23 cellular contexts compared by ENCODE assay signal in genomic region chr16:74477226-74477625, GRCh38. TPM values are rescaled to one million over a fixed set of nuclear protein-coding genes. Genes with fewer than 3 reads are reported as not detected.
"Had no signal": no experiment of that assay in that cellular context is flagged by ENCODE, and none has a peak within 500 bp of the region (broad histone marks: within the 10 kb centered on the region; RNA-seq: fewer than 3 reads in every experiment).

No MANE protein-coding gene starts in this region.

- H3K4me3 ChIP-seq: left ventricle myocardium inferior, pancreas, tibial artery, uterus had no signal

- H3K36me3 ChIP-seq: uterus had no signal

- H3K4me1 Mint-ChIP-seq: stimulated activated naive CD8-positive, alpha-beta T cell treated with anti-CD3 and anti-CD28 coated beads, Interleukin-15, amount 100 ng/mL, for 72 hours had no signal

- H3K4me1 ChIP-seq: uterus had no signal

- H3K9me3 Mint-ChIP-seq: activated CD4-positive, alpha-beta memory T cell treated with anti-CD3 and anti-CD28 coated beads for 36 hours; mesothelial cell of epicardium; nephron; stimulated activated naive CD8-positive, alpha-beta T cell treated with anti-CD3 and anti-CD28 coated beads, Interleukin-15, amount 100 ng/mL, for 72 hours; T-helper 1 cell treated with Interleukin-12 subunit alpha and Interleukin-12 subunit beta and Interleukin-4 antibody, amounts not matched to agents 30 μg/mL and 1 μg/mL, for 36 hours had no signal

- H3K27ac ChIP-seq: foreskin keratinocyte, left ventricle myocardium inferior, neutrophil, pancreas, tibial artery, uterus had no signal

- H3K27me3 Mint-ChIP-seq: activated CD4-positive, alpha-beta memory T cell treated with anti-CD3 and anti-CD28 coated beads for 36 hours; stimulated activated naive CD8-positive, alpha-beta T cell treated with anti-CD3 and anti-CD28 coated beads, Interleukin-15, amount 100 ng/mL, for 72 hours had no signal

- H3K4me3 Mint-ChIP-seq: activated CD4-positive, alpha-beta memory T cell treated with anti-CD3 and anti-CD28 coated beads for 36 hours; mesothelial cell of epicardium; nephron; stimulated activated naive CD8-positive, alpha-beta T cell treated with anti-CD3 and anti-CD28 coated beads, Interleukin-15, amount 100 ng/mL, for 72 hours; T-helper 1 cell treated with Interleukin-12 subunit alpha and Interleukin-12 subunit beta and Interleukin-4 antibody, amounts not matched to agents 30 μg/mL and 1 μg/mL, for 36 hours had no signal

- FAIRE-seq: bronchial epithelial cell, endometrium, pancreas had no signal

- H3K9me3 ChIP-seq: left ventricle myocardium inferior, neutrophil, pancreas, tibial artery, uterus had no signal

- ATAC-seq: foreskin keratinocyte; right cardiac atrium; stimulated activated naive CD8-positive, alpha-beta T cell treated with anti-CD3 and anti-CD28 coated beads, Interleukin-15, amount 100 ng/mL, for 72 hours had no signal

- DNase-seq: activated CD4-positive, alpha-beta memory T cell treated with anti-CD3 and anti-CD28 coated beads for 36 hours; activated CD4-positive, alpha-beta T cell treated with anti-CD3 and anti-CD28 coated beads for 48 hours; activated naive CD4-positive, alpha-beta T cell treated with Interleukin-2 at 50 U/mL for 16 hours; activated T-cell treated with anti-CD3 and anti-CD28 coated beads, Interleukin-2, amount 50 U/mL, for 48 hours; amygdala; cortex of kidney; erythroblast; foreskin keratinocyte; kidney glomerular epithelial cell; left ventricle myocardium inferior; pancreas; right cardiac atrium; stimulated activated CD4-positive, alpha-beta T cell treated with anti-CD3 and anti-CD28 coated beads, Interleukin-1b, Interleukin-23, amount 100 ng/mL, for 48 hours; stimulated activated naive CD8-positive, alpha-beta T cell treated with anti-CD3 and anti-CD28 coated beads, Interleukin-15, amount 100 ng/mL, for 72 hours; tibial artery; uterus had no signal

- H3K27me3 ChIP-seq: foreskin keratinocyte, neutrophil, pancreas, tibial artery, uterus had no signal

- H3K27ac Mint-ChIP-seq: activated CD4-positive, alpha-beta memory T cell treated with anti-CD3 and anti-CD28 coated beads for 36 hours; mesothelial cell of epicardium; nephron; T-helper 1 cell treated with Interleukin-12 subunit alpha and Interleukin-12 subunit beta and Interleukin-4 antibody, amounts not matched to agents 30 μg/mL and 1 μg/mL, for 36 hours had no signal

RNA-seq across cellular contexts. Expression of gene CLEC18B, which starts 55.9 kb away (rescaled TPM):
- total RNA-seq: pulmonary artery endothelial cell had no signal
